3 cellular contexts compared by ENCODE assay signal in the genomic region with DNA sequence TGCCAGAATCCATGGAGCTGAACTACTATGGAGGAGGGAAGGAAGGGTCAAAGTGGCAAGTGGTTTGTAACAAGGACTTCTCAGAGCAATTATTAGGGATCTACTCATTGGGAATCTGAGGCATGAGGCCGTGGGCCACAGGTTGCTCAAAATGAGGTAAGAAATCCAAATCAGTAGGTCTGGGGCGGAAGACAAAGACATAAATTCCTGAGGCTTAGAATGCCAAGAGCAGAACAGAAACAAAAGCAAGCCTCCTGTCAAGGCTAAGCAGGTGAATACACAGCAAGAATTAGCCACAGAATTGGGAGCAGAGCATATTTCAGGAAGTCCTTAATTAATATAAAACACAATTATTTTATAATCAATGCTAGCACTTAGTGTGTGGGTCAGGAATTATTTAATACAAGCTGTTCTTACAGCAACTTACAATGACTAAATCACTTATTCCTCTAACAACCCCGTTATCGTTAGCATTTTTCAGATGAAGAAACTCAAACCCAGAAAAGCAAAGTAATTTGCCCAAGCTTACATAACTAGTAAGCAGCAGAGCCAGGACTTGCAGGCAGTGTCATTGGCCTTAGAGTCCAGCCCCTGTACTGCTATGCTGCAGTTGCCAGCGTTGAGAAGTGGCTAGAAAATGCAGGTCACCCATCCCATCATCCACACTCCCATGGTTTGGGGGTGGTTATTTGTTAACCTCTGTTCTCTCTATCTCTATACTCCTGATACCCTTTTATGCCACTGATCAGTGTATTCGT. TPM values are rescaled to one million over a fixed set of nuclear protein-coding genes. Genes with fewer than 3 reads are reported as not detected.
"Had no signal": no experiment of that assay in that cellular context is flagged by ENCODE, and none has a peak within 500 bp of the region (broad histone marks: within the 10 kb centered on the region; RNA-seq: fewer than 3 reads in every experiment).

No MANE protein-coding gene starts in this region.

RNA-seq across cellular contexts. Expression of a gene that starts 40.3 kb away (rescaled TPM):
- total RNA-seq: IMR-90 had no signal
- polyA plus RNA-seq: IMR-90 had no signal

RNA-seq across cellular contexts. Expression of a gene that starts 53.7 kb away (rescaled TPM):
- total RNA-seq: H9, HT-29, IMR-90 had no signal
- polyA plus RNA-seq: IMR-90 had no signal
